Comparison of ENCODE assay signal across 25 cellular contexts in the genomic region with DNA sequence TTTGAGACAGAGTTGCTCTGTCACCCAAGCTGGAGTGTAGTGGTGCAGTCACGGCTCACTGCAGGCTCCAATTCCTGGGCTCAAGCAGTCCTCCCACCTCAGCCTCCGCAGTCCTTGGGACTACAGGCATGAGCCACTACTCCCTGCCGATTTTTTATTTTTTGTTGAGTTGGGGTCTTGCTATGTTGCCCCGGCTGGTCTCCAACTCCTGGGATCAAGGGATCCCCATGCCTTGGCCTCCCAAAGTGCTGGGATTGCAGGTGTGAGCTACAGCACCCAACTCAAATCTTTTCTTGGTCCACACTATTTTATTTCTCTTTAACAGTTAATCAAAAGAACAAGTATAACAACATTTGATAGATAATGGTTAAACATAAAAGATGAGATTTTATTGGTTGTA. TPM values are rescaled to one million over a fixed set of nuclear protein-coding genes. Genes with fewer than 3 reads are reported as not detected.
DNase-seq lines count a peak whose midpoint lies in the region; ATAC-seq, FAIRE-seq and TF ChIP-seq lines count a peak whose summit lies in the region.
"Had no signal": no experiment of that assay in that cellular context is flagged by ENCODE, and none has a peak within 500 bp of the region (broad histone marks: within the 10 kb centered on the region; RNA-seq: fewer than 3 reads in every experiment).

No MANE protein-coding gene starts in this region.

- H3K9me3 ChIP-seq in PC-3 (ENCODE audit: low read length) (no peaks in the 10 kb centered on the region), K562 (replicated peaks; ENCODE audit: control insufficient read depth, insufficient read depth, low read depth, low read length) (no peaks in the 10 kb centered on the region), HepG2 (ENCODE audit: low read length) (no peaks in the 10 kb centered on the region), spleen (no peaks in the 10 kb centered on the region)
- H3K9me3 ChIP-seq: BE2C; BLaER1 treated with 17β-estradiol and CSF1 and Interleukin-3, amounts not matched to agents 10 nM and 100 nM; HAP-1 had no signal

- 90% methylated on average over 4 of the region's 4 CpGs for WGBS in K562 (ENCODE audit: insufficient coverage, low coverage, missing lambda C conversion rate)
- WGBS in HepG2 (ENCODE audit: low lambda C conversion rate): 96% methylated on average over 4 of the region's 4 CpGs
- WGBS in spleen, 5 donors: 93 to 98% (median 96%) methylated on average over 4 of the region's 4 CpGs

- H3K4me2 ChIP-seq in PC-3 (ENCODE audit: low read length) (no peak overlapping the region), K562 (ENCODE audit: insufficient read depth, low read length) (no peak overlapping the region), HepG2 (ENCODE audit: low read depth, low read length) (no peak overlapping the region)
- H3K4me2 ChIP-seq: BLaER1 treated with 17β-estradiol and CSF1 and Interleukin-3, amounts not matched to agents 10 nM and 100 nM had no signal

- no peaks in the 10 kb centered on the region for H3K9me2 ChIP-seq in PC-3 (replicated peaks; ENCODE audit: low read length)

- DNase-seq in PC-3 (no peak), K562 (ENCODE audit: extremely low read depth in 1 of 4, low spot score in 3 of 4) (no peak), HepG2 (ENCODE audit: low spot score) (no peak), spleen (peak; percentile 22), T-helper 2 cell (no peak), dermis blood vessel endothelial cell (no peak), DMS79 (lab: John Stamatoyannopoulos, UW) (no peak)
- DNase-seq in activated CD8-positive, alpha-beta memory T cell treated with anti-CD3 and anti-CD28 coated beads, Interleukin-2, amount 50 U/mL, for 4 hours: no peak
- DNase-seq: ACHN; AML-193; BE2C; CD4-positive, alpha-beta T cell; CD8-positive, alpha-beta memory T cell; DMS 273 treated with DMSO at 0.1 percent for 48 hours; DMS79 treated with DMSO at 0.1 percent for 48 hours; GF-D8; GOT3 had no signal

- TF ChIP-seq CTCF in PC-3 (conservative IDR thresholded peaks at IDR 0.05; ENCODE audit: low read depth, low read length): no peak
- TF ChIP-seq CTCF in K562 (IDR thresholded peaks at IDR 0.05 in 2 of 3, conservative IDR thresholded peaks at IDR 0.05 in 1 of 3; ENCODE audit: insufficient read depth in 2 of 3, low read depth in 1 of 3, low read length in 3 of 3): no peak
- no peak for TF ChIP-seq CTCF in HepG2 (CRISPR knock-in tag; IDR thresholded peaks at IDR 0.05)
- no peak for TF ChIP-seq CTCF in spleen (IDR thresholded peaks at IDR 0.05 in 8 of 11, conservative IDR thresholded peaks at IDR 0.05 in 3 of 11)

- no peak for ATAC-seq in PC-3
- no peak for ATAC-seq in K562
- no peak for ATAC-seq in HepG2

- H3K9ac ChIP-seq in PC-3 (ENCODE audit: low read length) (no peak overlapping the region), K562 (ENCODE audit: insufficient read depth in 1 of 2, low read depth in 2 of 2, low read length in 2 of 2) (no peak overlapping the region), HepG2 (ENCODE audit: insufficient read depth, low read depth, low read length) (no peak overlapping the region)
- H3K9ac ChIP-seq: BLaER1 treated with 17β-estradiol and CSF1 and Interleukin-3, amounts not matched to agents 10 nM and 100 nM had no signal

- FAIRE-seq in K562 (lab: Jason Lieb, UNC): no peak
- FAIRE-seq in HepG2 (lab: Jason Lieb, UNC): no peak
- FAIRE-seq: A204.1, D721Med, GM12891, GM18507, H54 had no signal

- POLR2A ChIA-PET in PC-3 (lab: Charles Lee; ENCODE audit: unreplicated experiment): no interaction called here
- POLR2A ChIA-PET in K562 (lab: Yijun Ruan, JAX): interaction anchor here (1.1 kb wide), 1 partner anchor 24 kb away, joined by 3 read pairs; no protein-coding TSS in a partner anchor
- POLR2A ChIA-PET in HepG2 (lab: Yijun Ruan, JAX): no interaction called here

- BruUV-seq in PC-3 (replicated peaks; lab: Mats Ljungman, UMichigan): no TSS peak
- BruUV-seq in K562 (replicated peaks; lab: Mats Ljungman, UMichigan): no TSS peak
- BruUV-seq in HepG2 (replicated peaks; lab: Mats Ljungman, UMichigan): no TSS peak

- TF ChIP-seq RAD21 in K562 (CRISPR knock-in tag; conservative IDR thresholded peaks at IDR 0.05 in 1 of 2, IDR thresholded peaks at IDR 0.05 in 1 of 2) (no peak), HepG2 (CRISPR knock-in tag; IDR thresholded peaks at IDR 0.05) (no peak)

- no peaks in the 10 kb centered on the region for H3K79me2 ChIP-seq in PC-3 (ENCODE audit: low read length)
- H3K79me2 ChIP-seq in K562 (ENCODE audit: control insufficient read depth, insufficient read depth, low read length): no peaks in the 10 kb centered on the region
- H3K79me2 ChIP-seq in HepG2 (ENCODE audit: insufficient read depth, low read length): no peaks in the 10 kb centered on the region

- no peak overlapping the region for H3K4me3 ChIP-seq in PC-3 (ENCODE audit: low read length)
- no peak overlapping the region for H3K4me3 ChIP-seq in K562
- no peak overlapping the region for H3K4me3 ChIP-seq in HepG2 (replicated peaks in 1 of 3; ENCODE audit: insufficient read depth in 1 of 3, low read depth in 2 of 3, low read length in 3 of 3)
- H3K4me3 ChIP-seq in spleen: no peak overlapping the region
- H3K4me3 ChIP-seq: BLaER1 treated with 17β-estradiol and CSF1 and Interleukin-3, amounts not matched to agents 10 nM and 100 nM; HAP-1 had no signal

- H3K4me1 ChIP-seq in PC-3 (ENCODE audit: insufficient read depth, low read length) (peaks cover 13% of the 10 kb centered on the region; the same call in 1 of the 2 replicates), K562 (replicated peaks in 1 of 2; ENCODE audit: control insufficient read depth in 2 of 2, insufficient read depth in 2 of 2, low read length in 2 of 2) (no peaks in the 10 kb centered on the region; a peak in 1 of 5 replicates), HepG2 (ENCODE audit: insufficient read depth, low read length) (no peaks in the 10 kb centered on the region), spleen (no peaks in the 10 kb centered on the region)
- H3K4me1 ChIP-seq: BE2C, HAP-1 had no signal

- H3F3A ChIP-seq in PC-3 (ENCODE audit: low read length, unreplicated experiment): no peaks in the 10 kb centered on the region

- H3K27me3 ChIP-seq in PC-3 (ENCODE audit: low read length) (no peaks in the 10 kb centered on the region), K562 (ENCODE audit: control insufficient read depth in 2 of 2, insufficient read depth in 2 of 2, low read length in 2 of 2) (no peaks in the 10 kb centered on the region), HepG2 (ENCODE audit: control insufficient read depth in 1 of 2, insufficient read depth in 2 of 2, low read length in 2 of 2) (no peaks in the 10 kb centered on the region), spleen (replicated peaks in 1 of 7) (no peaks in the 10 kb centered on the region)
- H3K27me3 ChIP-seq: BE2C; BLaER1 treated with 17β-estradiol and CSF1 and Interleukin-3, amounts not matched to agents 10 nM and 100 nM had no signal

- CTCF ChIA-PET in PC-3 (lab: Charles Lee) (no interaction called here), K562 (lab: Yijun Ruan, JAX; ENCODE audit: low intra/inter-chr PET ratio) (interaction anchor here (0.6 kb wide), 1 partner anchor 66 kb away, joined by 3 read pairs; no protein-coding TSS in a partner anchor), HepG2 (lab: Yijun Ruan, JAX; ENCODE audit: low intra/inter-chr PET ratio, low total read pairs) (no interaction called here)

- intact Hi-C loops in PC-3 (cut with micrococcal nuclease): no loop called here
- intact Hi-C loops in K562 (cut with micrococcal nuclease): no loop called here
- intact Hi-C loops in HepG2 (cut with micrococcal nuclease; ENCODE audit: unreplicated experiment): loop anchor here (2.0 kb wide), 1 partner anchor 18 kb away; no protein-coding TSS in a partner anchor
- intact Hi-C loops in spleen (cut with DNase I; ENCODE audit: low total_unique reads): no loop called here

- no peaks in the 10 kb centered on the region for H3K9me1 ChIP-seq in K562 (ENCODE audit: control insufficient read depth, insufficient read depth, low read length)

- H2AFZ ChIP-seq in PC-3 (ENCODE audit: low read length): no peak overlapping the region
- no peak overlapping the region for H2AFZ ChIP-seq in K562 (ENCODE audit: low read depth, low read length)
- no peak overlapping the region for H2AFZ ChIP-seq in HepG2 (ENCODE audit: low read length)

- in situ Hi-C loops in K562 (cut with MboI) (no loop called here), HepG2 (cut with HindIII; ENCODE audit: extremely low pct_ligation_motif_present, low pct_unique_long_range_greater_than_20kb) (no loop called here)

- H3K36me3 ChIP-seq in PC-3 (ENCODE audit: low read depth, low read length) (peaks cover 4% of the 10 kb centered on the region; the same call in 1 of the 2 replicates), K562 (ENCODE audit: control insufficient read depth, insufficient read depth, low read length) (peaks cover 77% of the 10 kb centered on the region), HepG2 (replicated peaks in 1 of 2; ENCODE audit: control insufficient read depth in 1 of 2, insufficient read depth in 2 of 2, low read length in 2 of 2) (peaks cover 4 to 25% of the 10 kb centered on the region in 2 experiments; a peak in 4 of 5 replicates), spleen (peaks cover 0 to 51% (median 5%) of the 10 kb centered on the region in 6 donors)

- TF ChIP-seq EP300 in K562 (IDR thresholded peaks at IDR 0.05; ENCODE audit: low read length) (no peak), HepG2 (IDR thresholded peaks at IDR 0.05; ENCODE audit: low read depth in 2 of 2, low read length in 2 of 2) (no peak), HepG2 (CRISPR knock-in tag; IDR thresholded peaks at IDR 0.05; ENCODE audit: borderline replicate concordance) (no peak)

- no peaks in the 10 kb centered on the region for H4K20me1 ChIP-seq in PC-3 (ENCODE audit: low read length)
- H4K20me1 ChIP-seq in K562 (replicated peaks; ENCODE audit: control insufficient read depth, insufficient read depth, low read length): no peaks in the 10 kb centered on the region
- H4K20me1 ChIP-seq in HepG2 (ENCODE audit: insufficient read depth, low read length): no peaks in the 10 kb centered on the region
- H4K20me1 ChIP-seq: BLaER1 treated with 17β-estradiol and CSF1 and Interleukin-3, amounts not matched to agents 10 nM and 100 nM had no signal

- TF ChIP-seq POLR2A in K562 (conservative IDR thresholded peaks at IDR 0.05) (no peak), HepG2 (IDR thresholded peaks at IDR 0.05; ENCODE audit: insufficient read depth in 1 of 2, low read depth in 2 of 2, low read length in 2 of 2) (no peak), spleen (IDR thresholded peaks at IDR 0.05) (no peak)

- peak overlapping the region; percentile 37; the same call in 1 of the 2 replicates for H3K27ac ChIP-seq in PC-3 (ENCODE audit: low read length)
- H3K27ac ChIP-seq in K562 (ENCODE audit: extremely low read depth, low read depth, low read length): no peak overlapping the region
- H3K27ac ChIP-seq in HepG2 (ENCODE audit: extremely low read length, insufficient read depth, low read length): no peak overlapping the region
- H3K27ac ChIP-seq in spleen: no peak overlapping the region
- H3K27ac ChIP-seq: BLaER1 treated with 17β-estradiol and CSF1 and Interleukin-3, amounts not matched to agents 10 nM and 100 nM had no signal

RNA-seq across cellular contexts. Expression of gene CCNE1, which starts 7.5 kb away (rescaled TPM):
- total RNA-seq in PC-3 (2014; rRNA removed) (10.0 and 10.9 TPM in 2 replicates), K562 (2014; rRNA removed) (31.6 and 34.9 TPM in 2 replicates), K562 (2014; rRNA removed; fragmentation: Illumina TruSeq; extraction: Trizol) (31.0 and 31.1 TPM in 2 replicates), K562 (2015; rRNA removed; fragmentation: Illumina TruSeq; extraction: Trizol) (31.0 and 32.8 TPM in 2 replicates), K562 (2021) (31.8 and 34.9 TPM in 2 replicates), HepG2 (2016; rRNA removed; fragmentation: Illumina TruSeq; extraction: Trizol) (46.9 and 50.6 TPM in 2 replicates), spleen (1 to 10 TPM; 2.3 to 4.8 (median 4.0) TPM), dermis blood vessel endothelial cell (5.3 and 8.1 TPM in 2 replicates)
- total RNA-seq in K562 (2011; cell fraction: chromatin; rRNA removed; ENCODE audit: low replicate concordance): 22.4 and 34.8 TPM in 2 replicates
- 21.8 and 28.7 TPM in 2 replicates for total RNA-seq in K562 (2011; cell fraction: nucleolus; rRNA removed)
- total RNA-seq in K562 (2011; cell fraction: nucleoplasm; rRNA removed): 21.8 and 24.6 TPM in 2 replicates
- polyA plus RNA-seq in K562 (2011; rRNA removed) (25.3 and 31.9 TPM in 2 replicates), K562 (2014; fragmentation: Illumina TruSeq; extraction: Trizol) (40.5 and 41.0 TPM in 2 replicates), K562 (2014; fragmentation: Nextera tagmentation; extraction: Ambion mirVana) (1 to 10 TPM; 6.2 to 9.8 TPM), K562 (2014; rRNA removed) (32.5 and 38.1 TPM in 2 replicates), HepG2 (2011; rRNA removed) (12.4 and 16.0 TPM in 2 replicates), spleen (1 to 10 TPM; 3.5 to 4.0 (median 3.9) TPM)
- 17.4 and 26.8 TPM in 2 replicates for polyA plus RNA-seq in K562 (2011; cell fraction: cytosol; rRNA removed)
- 31.1 and 34.7 TPM in 2 replicates for polyA plus RNA-seq in K562 (2011; cell fraction: nucleus; rRNA removed)
- 17.8 and 24.6 TPM in 2 replicates for polyA plus RNA-seq in K562 (2012)
- 21.7 and 24.9 TPM in 2 replicates for polyA minus RNA-seq in K562 (2011; rRNA and poly(A)+ RNA removed)
- polyA minus RNA-seq in K562 (2011; cell fraction: cytosol; rRNA and poly(A)+ RNA removed): 6.5 and 13.8 TPM in 2 replicates
- 16.0 and 17.8 TPM in 2 replicates for polyA minus RNA-seq in K562 (2011; cell fraction: nucleus; rRNA and poly(A)+ RNA removed)
- 38.2 and 42.8 TPM in 2 replicates for total RNA-seq in HepG2 (2016; cell fraction: cytosol; rRNA removed; fragmentation: Illumina TruSeq; extraction: Trizol; ENCODE audit: low read depth)
- 46.5 and 48.3 TPM in 2 replicates for total RNA-seq in HepG2 (2016; cell fraction: insoluble cytoplasmic fraction; rRNA removed; fragmentation: Illumina TruSeq; extraction: Trizol)
- 68.3 and 74.7 TPM in 2 replicates for total RNA-seq in HepG2 (2016; cell fraction: membrane; rRNA removed; fragmentation: Illumina TruSeq; extraction: Trizol)
- total RNA-seq in HepG2 (2016; cell fraction: nucleus; rRNA removed; fragmentation: Illumina TruSeq; extraction: Trizol): 25.8 and 26.1 TPM in 2 replicates
- 13.7 and 13.8 TPM in 2 replicates for polyA plus RNA-seq in HepG2 (2011; cell fraction: cytosol; rRNA removed)
- 12.6 and 14.9 TPM in 2 replicates for polyA plus RNA-seq in HepG2 (2011; cell fraction: nucleus; rRNA removed)
- polyA plus RNA-seq in HepG2 (2012): 9.4 and 15.3 TPM in 2 replicates
- 41.9 and 55.0 TPM in 2 replicates for polyA plus RNA-seq in HepG2 (2016; cell fraction: cytosol; fragmentation: Illumina TruSeq; extraction: Trizol; ENCODE audit: low read depth)
- polyA plus RNA-seq in HepG2 (2016; cell fraction: insoluble cytoplasmic fraction; fragmentation: Illumina TruSeq; extraction: Trizol; ENCODE audit: low read depth): 48.2 and 54.2 TPM in 2 replicates
- polyA plus RNA-seq in HepG2 (2016; cell fraction: membrane; fragmentation: Illumina TruSeq; extraction: Trizol; ENCODE audit: low read depth): 56.6 and 66.9 TPM in 2 replicates
- polyA plus RNA-seq in HepG2 (2016; cell fraction: nucleus; fragmentation: Illumina TruSeq; extraction: Trizol; ENCODE audit: insufficient read depth, low read depth): 46.3 and 47.1 TPM in 2 replicates
- 11.3 and 13.3 TPM in 2 replicates for polyA minus RNA-seq in HepG2 (2011; rRNA and poly(A)+ RNA removed; ENCODE audit: low replicate concordance)
- polyA minus RNA-seq in HepG2 (2011; cell fraction: cytosol; rRNA and poly(A)+ RNA removed): 6.7 and 7.8 TPM in 2 replicates
- 8.7 and 9.8 TPM in 2 replicates for polyA minus RNA-seq in HepG2 (2011; cell fraction: nucleus; rRNA and poly(A)+ RNA removed)
- polyA plus RNA-seq: CD14-positive monocyte had no signal
